1 cellular context compared by ENCODE assay signal in the genomic region with DNA sequence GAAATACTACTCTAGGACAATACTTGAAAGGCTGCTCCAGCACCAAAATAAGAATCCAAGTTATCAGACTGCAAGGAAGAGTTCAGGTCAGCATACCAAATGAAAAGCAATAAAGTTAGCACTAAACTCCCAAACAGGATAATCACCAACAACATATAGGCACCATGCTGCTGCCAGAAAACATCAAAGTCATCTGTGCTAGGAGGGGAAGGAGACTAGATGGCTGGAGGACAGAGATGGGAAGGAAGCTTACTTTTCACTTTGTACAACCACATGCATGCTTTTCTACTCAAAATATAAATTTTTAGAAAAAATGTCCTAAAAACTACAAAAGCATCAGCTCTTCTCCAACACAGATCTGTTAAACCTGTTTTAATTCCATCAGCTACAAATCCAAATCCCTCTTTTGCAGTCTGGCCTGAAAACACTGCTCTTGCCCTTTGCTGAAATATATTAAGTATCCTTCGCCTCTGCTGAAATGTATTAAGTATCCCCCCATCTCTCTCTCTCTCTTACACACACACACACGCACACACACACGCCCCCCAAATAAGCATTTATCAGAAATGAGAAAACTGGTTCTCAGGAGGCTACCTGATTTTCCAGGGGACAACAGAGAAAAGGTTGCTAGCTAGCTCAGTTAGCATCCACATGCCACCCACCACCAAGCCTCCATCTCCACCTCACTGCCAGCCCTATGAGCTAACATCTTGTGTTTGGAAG.
TF ChIP-seq lines count a peak whose summit lies in the region.

No MANE protein-coding gene starts in this region.

TF ChIP-seq in HepG2, 621 proteins besides CTCF, POLR2A, EP300 and RAD21:
- TF ChIP-seq ZNF331 (CRISPR knock-in tag; IDR thresholded peaks at IDR 0.05) (no peak), TEF (CRISPR knock-in tag; IDR thresholded peaks at IDR 0.05) (no peak), SATB2 (CRISPR knock-in tag; IDR thresholded peaks at IDR 0.05) (no peak), ERF (CRISPR knock-in tag; IDR thresholded peaks at IDR 0.05) (no peak)
TF ChIP-seq in HepG2: peak in this region for 0.
